In genomic region chr20:50646483-50646996, GRCh38 we compare ENCODE assay signal across 11 cellular contexts. TPM values are rescaled to one million over a fixed set of nuclear protein-coding genes. Genes with fewer than 3 reads are reported as not detected.
DNase-seq lines count a peak whose midpoint lies in the region; ATAC-seq, FAIRE-seq and TF ChIP-seq lines count a peak whose summit lies in the region.
"Had no signal": no experiment of that assay in that cellular context is flagged by ENCODE, and none has a peak within 500 bp of the region (broad histone marks: within the 10 kb centered on the region; RNA-seq: fewer than 3 reads in every experiment).

No MANE protein-coding gene starts in this region.

- no peaks in the 10 kb centered on the region for H3K27me3 Mint-ChIP-seq in chondrocyte (ENCODE audit: low read depth)

- H3K14ac ChIP-seq in mesenchymal stem cell (ENCODE audit: low read length in 2 of 2) = no peak overlapping the region

- peak overlapping the region; percentile 95 to 99 for H3K4ac ChIP-seq in mesenchymal stem cell (ENCODE audit: low read depth in 1 of 2, low read length in 2 of 2)

- WGBS in HepG2 (ENCODE audit: low lambda C conversion rate) = 48% methylated on average over 1 of the region's 1 CpG
- 21% methylated on average over 1 of the region's 1 CpG for WGBS in right lobe of liver (ENCODE audit: insufficient coverage, low coverage, low lambda C conversion rate, missing lambda C conversion rate)
- 31% methylated on average over 1 of the region's 1 CpG for WGBS in mesenchymal stem cell

- no peak for TF ChIP-seq RAD21 in HepG2 (CRISPR knock-in tag; IDR thresholded peaks at IDR 0.05)

- ATAC-seq in HepG2 (no peak), right lobe of liver (no peak), mucosa of descending colon (no peak), GM21360 (IDR thresholded peaks at IDR 0.05; ENCODE audit: unreplicated experiment) (no peak)

- DNase-seq in HepG2 (ENCODE audit: low spot score) (no peak), right lobe of liver (no peak), chondrocyte (ENCODE audit: low spot score) (no peak), mesenchymal stem cell (peak; percentile 89), mucosa of descending colon (no peak), T-helper 2 cell (no peak), ascending aorta (ENCODE audit: low spot score in 2 of 2) (no peak)
- DNase-seq: dermis blood vessel endothelial cell, NCI-H1092, SHP77 had no signal

- H3K9me3 ChIP-seq in HepG2 (ENCODE audit: low read length) (peaks cover 6% of the 10 kb centered on the region), right lobe of liver (no peaks in the 10 kb centered on the region), mesenchymal stem cell (ENCODE audit: control insufficient read depth, low read length) (no peaks in the 10 kb centered on the region), mucosa of descending colon (no peaks in the 10 kb centered on the region), ascending aorta (no peaks in the 10 kb centered on the region)

- H3K27ac Mint-ChIP-seq in chondrocyte (ENCODE audit: unreplicated experiment) = no peak overlapping the region

- TF ChIP-seq CTCF in HepG2 (CRISPR knock-in tag; IDR thresholded peaks at IDR 0.05) = peak; percentile 30; the same call in 1 of the 2 replicates
- peak in 2 of 4 donors; percentile 7 to 14 for TF ChIP-seq CTCF in right lobe of liver (IDR thresholded peaks at IDR 0.05)
- TF ChIP-seq CTCF in chondrocyte (IDR thresholded peaks at IDR 0.05) = peak; percentile 56
- TF ChIP-seq CTCF in mucosa of descending colon (IDR thresholded peaks at IDR 0.05) = no peak
- TF ChIP-seq CTCF in ascending aorta (IDR thresholded peaks at IDR 0.05) = no peak

- H3K79me1 ChIP-seq in mesenchymal stem cell (replicated peaks; ENCODE audit: low read length, poor library complexity, severe bottlenecking) = peaks cover 2% of the 10 kb centered on the region

- peak overlapping the region; percentile 90 for H2AK5ac ChIP-seq in mesenchymal stem cell (ENCODE audit: low read length, severe bottlenecking)

- H3K36me3 ChIP-seq in HepG2 (replicated peaks in 1 of 2; ENCODE audit: control insufficient read depth in 1 of 2, insufficient read depth in 2 of 2, low read length in 2 of 2) (no peaks in the 10 kb centered on the region), right lobe of liver (no peaks in the 10 kb centered on the region), mesenchymal stem cell (ENCODE audit: control insufficient read depth in 1 of 2, insufficient read depth in 2 of 2, low read depth in 1 of 2, low read length in 2 of 2) (peaks cover 5 to 17% of the 10 kb centered on the region in 2 experiments), mucosa of descending colon (ENCODE audit: low read depth) (no peaks in the 10 kb centered on the region), ascending aorta (no peaks in the 10 kb centered on the region)

- H2BK15ac ChIP-seq in mesenchymal stem cell (ENCODE audit: low read depth, poor library complexity, severe bottlenecking) = no peak overlapping the region

- H4K8ac ChIP-seq in mesenchymal stem cell (ENCODE audit: low read length) = peak overlapping the region; percentile 99

- H3K79me2 ChIP-seq in HepG2 (ENCODE audit: insufficient read depth, low read length) = no peaks in the 10 kb centered on the region

- H2AFZ ChIP-seq in HepG2 (ENCODE audit: low read length) (no peak overlapping the region), mesenchymal stem cell (ENCODE audit: low read depth, low read length) (no peak overlapping the region)

- H3K4me1 ChIP-seq in HepG2 (ENCODE audit: insufficient read depth, low read length) (peaks cover 52% of the 10 kb centered on the region), right lobe of liver (peaks cover 0 to 9% (median 0%) of the 10 kb centered on the region in 4 donors), mesenchymal stem cell (ENCODE audit: control insufficient read depth, insufficient read depth, low read depth, low read length) (peaks cover 16% of the 10 kb centered on the region), mucosa of descending colon (ENCODE audit: low read depth) (peaks cover 6% of the 10 kb centered on the region), ascending aorta (no peaks in the 10 kb centered on the region)

- H3K23ac ChIP-seq in mesenchymal stem cell (ENCODE audit: low read length in 2 of 2) = no peak overlapping the region

- in situ Hi-C loops in HepG2 (cut with HindIII; ENCODE audit: extremely low pct_ligation_motif_present, low pct_unique_long_range_greater_than_20kb) = loop anchor here (25.0 kb wide), 1 partner anchor 91 kb away; the partner anchor contains the start of gene PARD6B

- TF ChIP-seq EP300 in HepG2 (IDR thresholded peaks at IDR 0.05; ENCODE audit: low read depth in 2 of 2, low read length in 2 of 2) (no peak), HepG2 (CRISPR knock-in tag; IDR thresholded peaks at IDR 0.05; ENCODE audit: borderline replicate concordance) (no peak)

- peak overlapping the region; percentile 65 to 94 for H3K18ac ChIP-seq in mesenchymal stem cell (ENCODE audit: low read depth in 1 of 2, low read length in 2 of 2)

- POLR2A ChIA-PET in HepG2 (lab: Yijun Ruan, JAX) = interaction anchor here (0.8 kb wide), 1 partner anchor 144 kb away, joined by 3 read pairs; no protein-coding TSS in a partner anchor

- H3K9ac ChIP-seq in HepG2 (ENCODE audit: insufficient read depth, low read depth, low read length) (no peak overlapping the region), mesenchymal stem cell (ENCODE audit: low read length) (peak overlapping the region; percentile 59)

- H3K4me2 ChIP-seq in HepG2 (ENCODE audit: low read depth, low read length) = no peak overlapping the region
- no peak overlapping the region for H3K4me2 ChIP-seq in mesenchymal stem cell (ENCODE audit: low read length, poor library complexity, severe bottlenecking)

- H4K20me1 ChIP-seq in HepG2 (ENCODE audit: insufficient read depth, low read length) = no peaks in the 10 kb centered on the region

- TF ChIP-seq POLR2A in HepG2 (IDR thresholded peaks at IDR 0.05; ENCODE audit: insufficient read depth in 1 of 2, low read depth in 2 of 2, low read length in 2 of 2) (no peak), right lobe of liver (IDR thresholded peaks at IDR 0.05) (no peak)

- FAIRE-seq in HepG2 (lab: Jason Lieb, UNC) = no peak

- no peak overlapping the region for H3K4me3 ChIP-seq in HepG2 (replicated peaks in 1 of 3; ENCODE audit: insufficient read depth in 1 of 3, low read depth in 2 of 3, low read length in 3 of 3)
- H3K4me3 ChIP-seq in right lobe of liver = no peak overlapping the region
- no peak overlapping the region for H3K4me3 ChIP-seq in mesenchymal stem cell (ENCODE audit: insufficient read depth in 1 of 2, low read depth in 1 of 2, low read length in 2 of 2)
- H3K4me3 ChIP-seq in mucosa of descending colon = no peak overlapping the region
- H3K4me3 ChIP-seq in ascending aorta = no peak overlapping the region

- intact Hi-C loops in HepG2 (cut with micrococcal nuclease; ENCODE audit: unreplicated experiment) (loop anchor here (5.0 kb wide), 1 partner anchor 81 kb away; no protein-coding TSS in a partner anchor), right lobe of liver (cut with DNase I) (no loop called here), mucosa of descending colon (cut with DNase I, micrococcal nuclease) (no loop called here), ascending aorta (cut with DNase I) (no loop called here)

- peak overlapping the region; percentile 97 for H2BK120ac ChIP-seq in mesenchymal stem cell (ENCODE audit: low read depth, low read length)

- no peaks in the 10 kb centered on the region for H3K9me3 Mint-ChIP-seq in chondrocyte (ENCODE audit: low read depth)

- no peaks in the 10 kb centered on the region for H3K27me3 ChIP-seq in HepG2 (ENCODE audit: control insufficient read depth in 1 of 2, insufficient read depth in 2 of 2, low read length in 2 of 2)
- no peaks in the 10 kb centered on the region for H3K27me3 ChIP-seq in right lobe of liver
- no peaks in the 10 kb centered on the region for H3K27me3 ChIP-seq in mesenchymal stem cell (ENCODE audit: control insufficient read depth in 1 of 2, insufficient read depth in 1 of 2, low read length in 2 of 2)
- no peaks in the 10 kb centered on the region for H3K27me3 ChIP-seq in ascending aorta

- H3K4me3 Mint-ChIP-seq in chondrocyte (ENCODE audit: unreplicated experiment) = no peak overlapping the region

- H2BK5ac ChIP-seq in mesenchymal stem cell (ENCODE audit: low read depth, low read length, poor library complexity, severe bottlenecking) = peak overlapping the region; percentile 93

- no peaks in the 10 kb centered on the region for H3K36me3 Mint-ChIP-seq in chondrocyte (ENCODE audit: low read depth)

- H3K4me1 Mint-ChIP-seq in chondrocyte (ENCODE audit: low read depth) = peaks cover 17% of the 10 kb centered on the region

- H3K27ac ChIP-seq in HepG2 (ENCODE audit: extremely low read length, insufficient read depth, low read length) (peak overlapping the region; percentile 51), right lobe of liver (peak overlapping the region in 1 of 3 donors; percentile 22), mesenchymal stem cell (ENCODE audit: low read length, poor library complexity, severe bottlenecking) (peak overlapping the region; percentile 97), ascending aorta (no peak overlapping the region)

- H2BK12ac ChIP-seq in mesenchymal stem cell (ENCODE audit: low read length in 2 of 2) = peak overlapping the region in 1 of 2 experiments; percentile 95

- peak overlapping the region; percentile 100 for H4K91ac ChIP-seq in mesenchymal stem cell (ENCODE audit: low read length)

- no TSS peak for BruUV-seq in HepG2 (replicated peaks; lab: Mats Ljungman, UMichigan)

- CTCF ChIA-PET in HepG2 (lab: Yijun Ruan, JAX; ENCODE audit: low intra/inter-chr PET ratio, low total read pairs) = interaction anchor here (1.3 kb wide), 1 partner anchor 11 kb away, joined by 3 read pairs; no protein-coding TSS in a partner anchor

RNA-seq across cellular contexts. Expression of gene RIPOR3, which starts 44.8 kb away (rescaled TPM):
- not detected in 2 replicates for total RNA-seq in HepG2 (2016; rRNA removed; fragmentation: Illumina TruSeq; extraction: Trizol)
- not detected in 2 replicates for total RNA-seq in HepG2 (2016; cell fraction: cytosol; rRNA removed; fragmentation: Illumina TruSeq; extraction: Trizol; ENCODE audit: low read depth)
- not detected in 2 replicates for total RNA-seq in HepG2 (2016; cell fraction: insoluble cytoplasmic fraction; rRNA removed; fragmentation: Illumina TruSeq; extraction: Trizol)
- total RNA-seq in HepG2 (2016; cell fraction: membrane; rRNA removed; fragmentation: Illumina TruSeq; extraction: Trizol) = not detected in 2 replicates
- total RNA-seq in HepG2 (2016; cell fraction: nucleus; rRNA removed; fragmentation: Illumina TruSeq; extraction: Trizol) = not detected in 2 replicates
- polyA plus RNA-seq in HepG2 (2011; rRNA removed) = 0.18 and 0.26 TPM in 2 replicates
- polyA plus RNA-seq in HepG2 (2011; cell fraction: cytosol; rRNA removed) = 0.05 TPM in 2 replicates
- polyA plus RNA-seq in HepG2 (2011; cell fraction: nucleus; rRNA removed) = 1.9 and 2.1 TPM in 2 replicates
- 0.11 and 0.36 TPM in 2 replicates for polyA plus RNA-seq in HepG2 (2012)
- polyA plus RNA-seq in HepG2 (2016; cell fraction: cytosol; fragmentation: Illumina TruSeq; extraction: Trizol; ENCODE audit: low read depth) = not detected in 2 replicates
- polyA plus RNA-seq in HepG2 (2016; cell fraction: insoluble cytoplasmic fraction; fragmentation: Illumina TruSeq; extraction: Trizol; ENCODE audit: low read depth) = not detected in 2 replicates
- polyA plus RNA-seq in HepG2 (2016; cell fraction: membrane; fragmentation: Illumina TruSeq; extraction: Trizol; ENCODE audit: low read depth) = not detected in 2 replicates
- 0.13 TPM in 1 of 2 replicates, not detected in the other for polyA plus RNA-seq in HepG2 (2016; cell fraction: nucleus; fragmentation: Illumina TruSeq; extraction: Trizol; ENCODE audit: insufficient read depth, low read depth)
- polyA minus RNA-seq in HepG2 (2011; rRNA and poly(A)+ RNA removed; ENCODE audit: low replicate concordance) = 0.42 TPM in 1 of 2 replicates, not detected in the other
- polyA minus RNA-seq in HepG2 (2011; cell fraction: cytosol; rRNA and poly(A)+ RNA removed) = not detected in 2 replicates
- 0.37 and 0.52 TPM in 2 replicates for polyA minus RNA-seq in HepG2 (2011; cell fraction: nucleus; rRNA and poly(A)+ RNA removed)
- total RNA-seq in right lobe of liver = 10 to 100 TPM in 2 of 6 experiments, 1 to 10 TPM in 4; 4.8 to 13.8 (median 8.9) TPM
- 0.12 TPM in 1 of 3 replicates, not detected in the others for total RNA-seq in chondrocyte
- 45.9 TPM for polyA plus RNA-seq in mesenchymal stem cell (2013, experiment 1 of 2)
- 43.6 TPM for polyA plus RNA-seq in mesenchymal stem cell (2013, experiment 2 of 2)
- total RNA-seq in mucosa of descending colon = 10 to 100 TPM in 1 of 3 donors, 1 to 10 TPM in 2; 2.2 to 13.4 (median 5.8) TPM
- 15.1 TPM for total RNA-seq in ascending aorta

Comparison
In these comparisons a context has a peak if more than half of its experiments do, and no peak if none do; other contexts are left out.
1. H3K27ac ChIP-seq: peak in HepG2 (single experiment) and mesenchymal stem cell (single experiment); none in ascending aorta (0 of 2).
2. CTCF ChIP-seq: peak in HepG2 (single experiment) and chondrocyte (single experiment); none in mucosa of descending colon (single experiment) and ascending aorta (0 of 3).